19 cellular contexts compared by ENCODE assay signal in genomic region chr17:20262116-20262977, GRCh38.
DNase-seq lines count a peak whose midpoint lies in the region; ATAC-seq and TF ChIP-seq lines count a peak whose summit lies in the region.
"Had no signal": no experiment of that assay in that cellular context is flagged by ENCODE, and none has a peak within 500 bp of the region (broad histone marks: within the 10 kb centered on the region; RNA-seq: fewer than 3 reads in every experiment).

No MANE protein-coding gene starts in this region.

- no peaks in the 10 kb centered on the region for H3K79me2 ChIP-seq in GM23248 (ENCODE audit: insufficient read depth)

- intact Hi-C loops in activated CD8-positive, alpha-beta T cell treated with anti-CD3 and anti-CD28 coated beads for 36 hours (cut with micrococcal nuclease): no loop called here

- peaks cover 14% of the 10 kb centered on the region for H3K9me3 Mint-ChIP-seq in activated naive CD4-positive, alpha-beta T cell treated with anti-CD3 and anti-CD28 coated beads, Interleukin-2, amount 10 ng/mL, durations not matched to agents 7 days and 5 days
- H3K9me3 Mint-ChIP-seq in activated CD8-positive, alpha-beta T cell treated with anti-CD3 and anti-CD28 coated beads for 36 hours: peaks cover 5% of the 10 kb centered on the region

- peaks cover 16% of the 10 kb centered on the region for H3K36me3 Mint-ChIP-seq in activated naive CD4-positive, alpha-beta T cell treated with anti-CD3 and anti-CD28 coated beads, Interleukin-2, amount 10 ng/mL, durations not matched to agents 7 days and 5 days
- peaks cover 9% of the 10 kb centered on the region for H3K36me3 Mint-ChIP-seq in activated CD8-positive, alpha-beta T cell treated with anti-CD3 and anti-CD28 coated beads for 36 hours (ENCODE audit: low read depth)

- H3K4me2 ChIP-seq in GM23248 (ENCODE audit: unreplicated experiment): no peak overlapping the region

- no peak overlapping the region for H3K4me3 ChIP-seq in thoracic aorta
- H3K4me3 ChIP-seq in GM23248: no peak overlapping the region
- H3K4me3 ChIP-seq: K562, left lung, upper lobe of left lung had no signal

- H3K9me2 ChIP-seq in GM23248 (ENCODE audit: insufficient read depth): no peaks in the 10 kb centered on the region

- H3K9me3 ChIP-seq in thoracic aorta: no peaks in the 10 kb centered on the region
- H3K9me3 ChIP-seq in GM23248 (ENCODE audit: low read depth): no peaks in the 10 kb centered on the region
- H3K9me3 ChIP-seq: left lung, upper lobe of left lung had no signal

- peaks cover 6% of the 10 kb centered on the region for H3K36me3 ChIP-seq in thoracic aorta
- H3K36me3 ChIP-seq in GM23248 (ENCODE audit: low read depth): no peaks in the 10 kb centered on the region

- TF ChIP-seq CTCF in activated CD8-positive, alpha-beta T cell treated with anti-CD3 and anti-CD28 coated beads for 36 hours (IDR thresholded peaks at IDR 0.05): no peak
- no peak for TF ChIP-seq CTCF in thoracic aorta (IDR thresholded peaks at IDR 0.05)

- H4K20me1 ChIP-seq in GM23248 (ENCODE audit: insufficient read depth): no peaks in the 10 kb centered on the region

- H3K4me1 Mint-ChIP-seq in activated naive CD4-positive, alpha-beta T cell treated with anti-CD3 and anti-CD28 coated beads, Interleukin-2, amount 10 ng/mL, durations not matched to agents 7 days and 5 days: peaks cover 46% of the 10 kb centered on the region
- H3K4me1 Mint-ChIP-seq in activated CD8-positive, alpha-beta T cell treated with anti-CD3 and anti-CD28 coated beads for 36 hours (ENCODE audit: low read depth): peaks cover 36% of the 10 kb centered on the region

- peak overlapping the region; percentile 66 for H3K27ac Mint-ChIP-seq in activated naive CD4-positive, alpha-beta T cell treated with anti-CD3 and anti-CD28 coated beads, Interleukin-2, amount 10 ng/mL, durations not matched to agents 7 days and 5 days
- peak overlapping the region; percentile 59 for H3K27ac Mint-ChIP-seq in activated CD8-positive, alpha-beta T cell treated with anti-CD3 and anti-CD28 coated beads for 36 hours

- DNase-seq in activated naive CD4-positive, alpha-beta T cell treated with anti-CD3 and anti-CD28 coated beads, Interleukin-2, amount 10 ng/mL, durations not matched to agents 7 days and 5 days: no peak
- DNase-seq in activated naive CD4-positive, alpha-beta T cell (lab: John Stamatoyannopoulos, UW): no peak
- no peak for DNase-seq in activated CD8-positive, alpha-beta T cell treated with anti-CD3 and anti-CD28 coated beads for 36 hours
- no peak for DNase-seq in epithelial cell of prostate (ENCODE audit: low read depth, low spot score)
- no peak for DNase-seq in thoracic aorta (ENCODE audit: low spot score)
- no peak for DNase-seq in Kasumi-1 (lab: John Stamatoyannopoulos, UW)
- no peak for DNase-seq in GM23248
- DNase-seq in KBM-7: no peak
- DNase-seq: activated CD8-positive, alpha-beta memory T cell treated with anti-CD3 and anti-CD28 coated beads, Interleukin-2, amount 50 U/mL, for 4 hours; anterior cingulate cortex; Calu3; GDM1; hippocampal formation; left lung; NCI-H1417 treated with DMSO at 0.1 percent for 48 hours; NCI-H226; stimulated activated CD4-positive, alpha-beta T cell treated with anti-CD3 and anti-CD28 coated beads, Interleukin-4, amount 100 ng/mL, for 1 hour; upper lobe of left lung had no signal

- no peak overlapping the region for H3K9ac ChIP-seq in GM23248

- no peaks in the 10 kb centered on the region for H3F3A ChIP-seq in GM23248 (ENCODE audit: insufficient read depth)

- H3K27me3 Mint-ChIP-seq in activated naive CD4-positive, alpha-beta T cell treated with anti-CD3 and anti-CD28 coated beads, Interleukin-2, amount 10 ng/mL, durations not matched to agents 7 days and 5 days: no peaks in the 10 kb centered on the region
- H3K27me3 Mint-ChIP-seq in activated CD8-positive, alpha-beta T cell treated with anti-CD3 and anti-CD28 coated beads for 36 hours: no peaks in the 10 kb centered on the region

- no peak overlapping the region for H3K4me3 Mint-ChIP-seq in activated naive CD4-positive, alpha-beta T cell treated with anti-CD3 and anti-CD28 coated beads, Interleukin-2, amount 10 ng/mL, durations not matched to agents 7 days and 5 days
- no peak overlapping the region for H3K4me3 Mint-ChIP-seq in activated CD8-positive, alpha-beta T cell treated with anti-CD3 and anti-CD28 coated beads for 36 hours

- POLR2A ChIA-PET in activated CD8-positive, alpha-beta T cell treated with anti-CD3 and anti-CD28 coated beads for 36 hours (lab: Charles Lee): no interaction called here

- 77 to 85% methylated on average over 8 of the region's 8 CpGs for WGBS in GM23248 (ENCODE audit: low coverage in 1 of 2, low lambda C conversion rate in 2 of 2, missing lambda C conversion rate in 2 of 2), 2 experiments

- H3K27ac ChIP-seq in epithelial cell of prostate: peak overlapping the region; percentile 92
- H3K27ac ChIP-seq in thoracic aorta: peak overlapping the region; percentile 90 to 91
- no peak overlapping the region for H3K27ac ChIP-seq in GM23248
- H3K27ac ChIP-seq: left lung, upper lobe of left lung had no signal

- peak; percentile 69 for ATAC-seq in activated CD8-positive, alpha-beta T cell treated with anti-CD3 and anti-CD28 coated beads for 36 hours
- no peak for ATAC-seq in thoracic aorta (ENCODE audit: insufficient number of reproducible peaks, low FRiP score, low read depth)
- ATAC-seq: K562, left lung had no signal

- H3K4me1 ChIP-seq in thoracic aorta (ENCODE audit: control insufficient read depth in 1 of 2, low read depth in 2 of 2): peaks cover 12 to 50% of the 10 kb centered on the region in 2 donors
- no peaks in the 10 kb centered on the region for H3K4me1 ChIP-seq in GM23248 (ENCODE audit: insufficient read depth)
- H3K4me1 ChIP-seq: left lung, upper lobe of left lung had no signal

- CTCF ChIA-PET in activated naive CD4-positive, alpha-beta T cell treated with anti-CD3 and anti-CD28 coated beads, Interleukin-2, amount 10 ng/mL, durations not matched to agents 7 days and 5 days (lab: Charles Lee): interaction anchor here (0.6 to 1.8 kb wide), 6 partner anchors 13 to 172 kb away, joined by 3 to 6 read pairs (median 4); no protein-coding TSS in a partner anchor
- CTCF ChIA-PET in activated CD8-positive, alpha-beta T cell treated with anti-CD3 and anti-CD28 coated beads for 36 hours (lab: Charles Lee): interaction anchor here (0.6 to 1.3 kb wide), 5 partner anchors 12 to 59 kb away, joined by 3 to 4 read pairs (median 3); no protein-coding TSS in a partner anchor

- no peaks in the 10 kb centered on the region for H3K27me3 ChIP-seq in thoracic aorta (replicated peaks; ENCODE audit: insufficient read depth)
- no peaks in the 10 kb centered on the region for H3K27me3 ChIP-seq in GM23248 (replicated peaks; ENCODE audit: insufficient read depth)
- H3K27me3 ChIP-seq: left lung, upper lobe of left lung had no signal

- in situ Hi-C loops in GM23248 (cut with MboI): no loop called here
- in situ Hi-C loops in KBM-7 (cut with MboI; ENCODE audit: low pct_unique_long_range_greater_than_20kb, low sequenced_read_pairs): no loop called here

- H2AFZ ChIP-seq in GM23248: no peak overlapping the region
